In the genomic region with DNA sequence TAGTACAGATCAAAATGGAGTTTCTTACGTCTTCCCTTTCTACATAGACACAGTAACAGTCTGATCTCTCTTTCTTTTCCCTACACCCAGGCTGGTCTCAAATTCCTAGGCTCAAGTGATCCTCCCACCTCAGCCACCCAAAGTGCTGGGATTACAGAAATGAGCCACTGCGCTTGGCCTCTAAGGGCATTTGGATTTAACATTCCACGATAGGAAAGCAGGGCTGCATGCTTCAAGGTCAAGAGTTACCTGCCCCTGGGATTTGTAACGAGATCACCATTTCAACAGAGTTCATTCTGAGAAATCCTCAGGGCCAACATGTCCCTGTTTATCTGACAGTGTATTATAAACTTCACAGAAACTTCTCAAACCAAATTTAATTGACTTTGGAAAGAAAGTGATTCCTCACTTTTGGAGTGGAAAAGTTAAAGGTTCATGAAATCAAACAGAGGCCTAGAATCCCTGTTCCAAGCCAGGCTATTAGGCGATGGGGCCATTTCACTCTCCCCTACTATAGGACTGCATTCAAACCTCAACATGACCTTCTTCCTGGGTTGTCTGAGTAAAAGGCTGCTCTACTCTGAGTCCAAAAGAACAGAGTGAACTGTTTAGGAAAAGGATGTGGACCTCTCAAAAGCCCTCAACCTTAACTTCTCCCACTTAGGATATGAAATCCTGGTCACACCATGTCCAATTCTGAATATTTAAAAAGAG, we compare ENCODE assay signal across 18 cellular contexts. TPM values are rescaled to one million over a fixed set of nuclear protein-coding genes. Genes with fewer than 3 reads are reported as not detected.
DNase-seq lines count a peak whose midpoint lies in the region; ATAC-seq lines count a peak whose summit lies in the region.
"Had no signal": no experiment of that assay in that cellular context is flagged by ENCODE, and none has a peak within 500 bp of the region (broad histone marks: within the 10 kb centered on the region; RNA-seq: fewer than 3 reads in every experiment).

No MANE protein-coding gene starts in this region.

- ATAC-seq in sciatic nerve: peak; percentile 88
- ATAC-seq in stimulated activated memory B cell treated with anti-CD40 and anti-IgM and Interleukin-4, amounts not matched to agents 10 μg/mL and 1 μg/mL and 100 μg/mL, for 72 hours: no peak

- H3K4me3 Mint-ChIP-seq in stimulated activated memory B cell treated with anti-CD40 and anti-IgM and Interleukin-4, amounts not matched to agents 10 μg/mL and 1 μg/mL and 100 μg/mL, for 72 hours: no peak overlapping the region
- no peak overlapping the region for H3K4me3 Mint-ChIP-seq in activated CD4-positive, alpha-beta T cell treated with anti-CD3 and anti-CD28 coated beads, Interleukin-2, amount 10 ng/mL, durations not matched to agents 24 days and 14 days

- no peaks in the 10 kb centered on the region for H3K27me3 Mint-ChIP-seq in stimulated activated memory B cell treated with anti-CD40 and anti-IgM and Interleukin-4, amounts not matched to agents 10 μg/mL and 1 μg/mL and 100 μg/mL, for 72 hours
- peaks cover 3% of the 10 kb centered on the region for H3K27me3 Mint-ChIP-seq in activated CD4-positive, alpha-beta T cell treated with anti-CD3 and anti-CD28 coated beads, Interleukin-2, amount 10 ng/mL, durations not matched to agents 24 days and 14 days

- H3K4me1 Mint-ChIP-seq in stimulated activated memory B cell treated with anti-CD40 and anti-IgM and Interleukin-4, amounts not matched to agents 10 μg/mL and 1 μg/mL and 100 μg/mL, for 72 hours: no peaks in the 10 kb centered on the region
- no peaks in the 10 kb centered on the region for H3K4me1 Mint-ChIP-seq in activated CD4-positive, alpha-beta T cell treated with anti-CD3 and anti-CD28 coated beads, Interleukin-2, amount 10 ng/mL, durations not matched to agents 24 days and 14 days

- DNase-seq in activated CD8-positive, alpha-beta memory T cell treated with anti-CD3 and anti-CD28 coated beads for 24 hours: peak; percentile 32
- DNase-seq in activated CD8-positive, alpha-beta memory T cell treated with anti-CD3 and anti-CD28 coated beads, Interleukin-2, amount 50 U/mL, for 4 hours: no peak
- peak; percentile 50 for DNase-seq in NCI-H82 (lab: John Stamatoyannopoulos, UW)
- peak; percentile 11 for DNase-seq in left kidney (ENCODE audit: low read depth, low spot score)
- DNase-seq in sciatic nerve (ENCODE audit: low spot score): no peak
- no peak for DNase-seq in NCI-H345 treated with DMSO at 0.1 percent for 48 hours (lab: John Stamatoyannopoulos, UW; ENCODE audit: unreplicated experiment)
- no peak for DNase-seq in activated CD4-positive, alpha-beta T cell treated with anti-CD3 and anti-CD28 coated beads, Interleukin-2, amount 10 ng/mL, durations not matched to agents 24 days and 14 days
- DNase-seq: COR-L47, DMS 273 treated with DMSO at 0.1 percent for 48 hours, KBM-7, NCI-H1105, NCI-H1694, NCI-H510A, NCI-H774, PC-9 had no signal

- H3K27ac Mint-ChIP-seq in stimulated activated memory B cell treated with anti-CD40 and anti-IgM and Interleukin-4, amounts not matched to agents 10 μg/mL and 1 μg/mL and 100 μg/mL, for 72 hours: no peak overlapping the region
- no peak overlapping the region for H3K27ac Mint-ChIP-seq in activated CD4-positive, alpha-beta T cell treated with anti-CD3 and anti-CD28 coated beads, Interleukin-2, amount 10 ng/mL, durations not matched to agents 24 days and 14 days

- no peaks in the 10 kb centered on the region for H3K9me3 Mint-ChIP-seq in stimulated activated memory B cell treated with anti-CD40 and anti-IgM and Interleukin-4, amounts not matched to agents 10 μg/mL and 1 μg/mL and 100 μg/mL, for 72 hours
- peaks cover 4% of the 10 kb centered on the region for H3K9me3 Mint-ChIP-seq in activated CD4-positive, alpha-beta T cell treated with anti-CD3 and anti-CD28 coated beads, Interleukin-2, amount 10 ng/mL, durations not matched to agents 24 days and 14 days

- intact Hi-C loops in sciatic nerve (cut with DNase I): no loop called here
- intact Hi-C loops in activated CD4-positive, alpha-beta T cell treated with anti-CD3 and anti-CD28 coated beads, Interleukin-2, amount 10 ng/mL, durations not matched to agents 24 days and 14 days (cut with micrococcal nuclease): no loop called here

- no peaks in the 10 kb centered on the region for H3K36me3 Mint-ChIP-seq in stimulated activated memory B cell treated with anti-CD40 and anti-IgM and Interleukin-4, amounts not matched to agents 10 μg/mL and 1 μg/mL and 100 μg/mL, for 72 hours
- H3K36me3 Mint-ChIP-seq in activated CD4-positive, alpha-beta T cell treated with anti-CD3 and anti-CD28 coated beads, Interleukin-2, amount 10 ng/mL, durations not matched to agents 24 days and 14 days (ENCODE audit: low read depth): no peaks in the 10 kb centered on the region

RNA-seq across cellular contexts. Expression of a gene that starts 15.7 kb away (rescaled TPM):
- not detected for total RNA-seq in sciatic nerve
- 0.42 TPM in 1 of 2 replicates, not detected in the other for total RNA-seq in activated CD4-positive, alpha-beta T cell treated with anti-CD3 and anti-CD28 coated beads, Interleukin-2, amount 10 ng/mL, durations not matched to agents 24 days and 14 days
- total RNA-seq: H1, PC-9, SJCRH30 had no signal

RNA-seq across cellular contexts. Expression of a gene that starts 34.8 kb away (rescaled TPM):
- 0.13 TPM for total RNA-seq in sciatic nerve
- total RNA-seq in activated CD4-positive, alpha-beta T cell treated with anti-CD3 and anti-CD28 coated beads, Interleukin-2, amount 10 ng/mL, durations not matched to agents 24 days and 14 days: 0.19 TPM in 1 of 2 replicates, not detected in the other
- total RNA-seq: H1, SJCRH30 had no signal

RNA-seq across cellular contexts. Expression of a gene that starts 44.2 kb away (rescaled TPM):
- 5.8 TPM for total RNA-seq in sciatic nerve
- total RNA-seq in activated CD4-positive, alpha-beta T cell treated with anti-CD3 and anti-CD28 coated beads, Interleukin-2, amount 10 ng/mL, durations not matched to agents 24 days and 14 days: 25.0 and 26.7 TPM in 2 replicates

RNA-seq across cellular contexts. Expression of a gene that starts 56.5 kb away (rescaled TPM):
- total RNA-seq in sciatic nerve: 3.4 TPM
- 8.6 and 9.2 TPM in 2 replicates for total RNA-seq in activated CD4-positive, alpha-beta T cell treated with anti-CD3 and anti-CD28 coated beads, Interleukin-2, amount 10 ng/mL, durations not matched to agents 24 days and 14 days

Comparison
In these comparisons a context has a peak if more than half of its experiments do, and no peak if none do; other contexts are left out.
1. DNase-seq: peak in activated CD8-positive, alpha-beta memory T cell treated with anti-CD3 and anti-CD28 coated beads for 24 hours (single experiment), NCI-H82 (single experiment) and left kidney (single experiment); none in activated CD8-positive, alpha-beta memory T cell treated with anti-CD3 and anti-CD28 coated beads, Interleukin-2, amount 50 U/mL, for 4 hours (single experiment), sciatic nerve (single experiment), NCI-H345 treated with DMSO at 0.1 percent for 48 hours (single experiment) and activated CD4-positive, alpha-beta T cell treated with anti-CD3 and anti-CD28 coated beads, Interleukin-2, amount 10 ng/mL, durations not matched to agents 24 days and 14 days (single experiment).